Comparison of ENCODE assay signal across 2 cellular contexts in genomic region chr1:119655160-119655559, GRCh38.
TF ChIP-seq lines count a peak whose summit lies in the region.

No MANE protein-coding gene starts in this region.

TF ChIP-seq in HEK293, 187 proteins besides CTCF, POLR2A, EP300 and RAD21 (continued from another document):
- no peak for TF ChIP-seq ZNF600 (tag by site-specific recombination; IDR thresholded peaks at IDR 0.05)
- 0 out of 2 replicates have a peak, but pooled peaks have one; percentile 36 for TF ChIP-seq PRDM1 (tag by site-specific recombination; IDR thresholded peaks at IDR 0.05)

TF ChIP-seq in GM23338, 12 proteins besides CTCF, POLR2A, EP300 and RAD21 (continued from another document):
- TF ChIP-seq, protein P1, sequence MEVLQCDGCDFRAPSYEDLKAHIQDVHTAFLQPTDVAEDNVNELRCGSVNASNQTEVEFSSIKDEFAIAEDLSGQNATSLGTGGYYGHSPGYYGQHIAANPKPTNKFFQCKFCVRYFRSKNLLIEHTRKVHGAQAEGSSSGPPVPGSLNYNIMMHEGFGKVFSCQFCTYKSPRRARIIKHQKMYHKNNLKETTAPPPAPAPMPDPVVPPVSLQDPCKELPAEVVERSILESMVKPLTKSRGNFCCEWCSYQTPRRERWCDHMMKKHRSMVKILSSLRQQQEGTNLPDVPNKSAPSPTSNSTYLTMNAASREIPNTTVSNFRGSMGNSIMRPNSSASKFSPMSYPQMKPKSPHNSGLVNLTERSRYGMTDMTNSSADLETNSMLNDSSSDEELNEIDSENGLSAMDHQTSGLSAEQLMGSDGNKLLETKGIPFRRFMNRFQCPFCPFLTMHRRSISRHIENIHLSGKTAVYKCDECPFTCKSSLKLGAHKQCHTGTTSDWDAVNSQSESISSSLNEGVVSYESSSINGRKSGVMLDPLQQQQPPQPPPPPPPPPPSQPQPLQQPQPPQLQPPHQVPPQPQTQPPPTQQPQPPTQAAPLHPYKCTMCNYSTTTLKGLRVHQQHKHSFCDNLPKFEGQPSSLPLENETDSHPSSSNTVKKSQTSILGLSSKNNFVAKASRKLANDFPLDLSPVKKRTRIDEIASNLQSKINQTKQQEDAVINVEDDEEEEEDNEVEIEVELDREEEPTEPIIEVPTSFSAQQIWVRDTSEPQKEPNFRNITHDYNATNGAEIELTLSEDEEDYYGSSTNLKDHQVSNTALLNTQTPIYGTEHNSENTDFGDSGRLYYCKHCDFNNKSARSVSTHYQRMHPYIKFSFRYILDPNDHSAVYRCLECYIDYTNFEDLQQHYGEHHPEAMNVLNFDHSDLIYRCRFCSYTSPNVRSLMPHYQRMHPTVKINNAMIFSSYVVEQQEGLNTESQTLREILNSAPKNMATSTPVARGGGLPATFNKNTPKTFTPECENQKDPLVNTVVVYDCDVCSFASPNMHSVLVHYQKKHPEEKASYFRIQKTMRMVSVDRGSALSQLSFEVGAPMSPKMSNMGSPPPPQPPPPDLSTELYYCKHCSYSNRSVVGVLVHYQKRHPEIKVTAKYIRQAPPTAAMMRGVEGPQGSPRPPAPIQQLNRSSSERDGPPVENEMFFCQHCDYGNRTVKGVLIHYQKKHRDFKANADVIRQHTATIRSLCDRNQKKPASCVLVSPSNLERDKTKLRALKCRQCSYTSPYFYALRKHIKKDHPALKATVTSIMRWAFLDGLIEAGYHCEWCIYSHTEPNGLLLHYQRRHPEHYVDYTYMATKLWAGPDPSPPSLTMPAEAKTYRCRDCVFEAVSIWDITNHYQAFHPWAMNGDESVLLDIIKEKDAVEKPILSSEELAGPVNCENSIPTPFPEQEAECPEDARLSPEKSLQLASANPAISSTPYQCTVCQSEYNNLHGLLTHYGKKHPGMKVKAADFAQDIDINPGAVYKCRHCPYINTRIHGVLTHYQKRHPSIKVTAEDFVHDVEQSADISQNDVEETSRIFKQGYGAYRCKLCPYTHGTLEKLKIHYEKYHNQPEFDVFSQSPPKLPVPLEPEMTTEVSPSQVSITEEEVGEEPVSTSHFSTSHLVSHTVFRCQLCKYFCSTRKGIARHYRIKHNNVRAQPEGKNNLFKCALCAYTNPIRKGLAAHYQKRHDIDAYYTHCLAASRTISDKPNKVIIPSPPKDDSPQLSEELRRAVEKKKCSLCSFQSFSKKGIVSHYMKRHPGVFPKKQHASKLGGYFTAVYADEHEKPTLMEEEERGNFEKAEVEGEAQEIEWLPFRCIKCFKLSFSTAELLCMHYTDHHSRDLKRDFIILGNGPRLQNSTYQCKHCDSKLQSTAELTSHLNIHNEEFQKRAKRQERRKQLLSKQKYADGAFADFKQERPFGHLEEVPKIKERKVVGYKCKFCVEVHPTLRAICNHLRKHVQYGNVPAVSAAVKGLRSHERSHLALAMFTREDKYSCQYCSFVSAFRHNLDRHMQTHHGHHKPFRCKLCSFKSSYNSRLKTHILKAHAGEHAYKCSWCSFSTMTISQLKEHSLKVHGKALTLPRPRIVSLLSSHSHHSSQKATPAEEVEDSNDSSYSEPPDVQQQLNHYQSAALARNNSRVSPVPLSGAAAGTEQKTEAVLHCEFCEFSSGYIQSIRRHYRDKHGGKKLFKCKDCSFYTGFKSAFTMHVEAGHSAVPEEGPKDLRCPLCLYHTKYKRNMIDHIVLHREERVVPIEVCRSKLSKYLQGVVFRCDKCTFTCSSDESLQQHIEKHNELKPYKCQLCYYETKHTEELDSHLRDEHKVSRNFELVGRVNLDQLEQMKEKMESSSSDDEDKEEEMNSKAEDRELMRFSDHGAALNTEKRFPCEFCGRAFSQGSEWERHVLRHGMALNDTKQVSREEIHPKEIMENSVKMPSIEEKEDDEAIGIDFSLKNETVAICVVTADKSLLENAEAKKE (CRISPR knock-in tag; IDR thresholded peaks at IDR 0.05), result no peak
- TF ChIP-seq CREB1 (CRISPR knock-in tag; IDR thresholded peaks at IDR 0.05; ENCODE audit: low read depth) (no peak), EZH2 (IDR thresholded peaks at IDR 0.05; ENCODE audit: low read depth, unreplicated experiment) (no peak), ZNF331 (CRISPR knock-in tag; IDR thresholded peaks at IDR 0.05; ENCODE audit: low read depth) (no peak), REST (IDR thresholded peaks at IDR 0.05; ENCODE audit: unreplicated experiment) (no peak), POLR2AphosphoS5 (IDR thresholded peaks at IDR 0.05; ENCODE audit: low read depth) (no peak), EZH2phosphoT487 (IDR thresholded peaks at IDR 0.05; ENCODE audit: unreplicated experiment) (no peak), NANOG (IDR thresholded peaks at IDR 0.05; ENCODE audit: borderline replicate concordance) (no peak), STAT1 (IDR thresholded peaks at IDR 0.05; ENCODE audit: unreplicated experiment) (no peak), ZNF114 (CRISPR knock-in tag; IDR thresholded peaks at IDR 0.05) (no peak)
- TF ChIP-seq, protein P2, sequence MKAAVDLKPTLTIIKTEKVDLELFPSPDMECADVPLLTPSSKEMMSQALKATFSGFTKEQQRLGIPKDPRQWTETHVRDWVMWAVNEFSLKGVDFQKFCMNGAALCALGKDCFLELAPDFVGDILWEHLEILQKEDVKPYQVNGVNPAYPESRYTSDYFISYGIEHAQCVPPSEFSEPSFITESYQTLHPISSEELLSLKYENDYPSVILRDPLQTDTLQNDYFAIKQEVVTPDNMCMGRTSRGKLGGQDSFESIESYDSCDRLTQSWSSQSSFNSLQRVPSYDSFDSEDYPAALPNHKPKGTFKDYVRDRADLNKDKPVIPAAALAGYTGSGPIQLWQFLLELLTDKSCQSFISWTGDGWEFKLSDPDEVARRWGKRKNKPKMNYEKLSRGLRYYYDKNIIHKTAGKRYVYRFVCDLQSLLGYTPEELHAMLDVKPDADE (IDR thresholded peaks at IDR 0.05), result no peak
